21 cellular contexts compared by ENCODE assay signal in genomic region chr10:78190051-78190450, GRCh38.
"Had no signal": no experiment of that assay in that cellular context is flagged by ENCODE, and none has a peak within 500 bp of the region (broad histone marks: within the 10 kb centered on the region; RNA-seq: fewer than 3 reads in every experiment).

No MANE protein-coding gene starts in this region.

- H3K4me3 ChIP-seq: cardiac muscle cell, esophagus squamous epithelium, mucosa of descending colon, pancreas, right lobe of liver, smooth muscle cell, testis had no signal

- ATAC-seq: left ventricle myocardium superior; mucosa of descending colon; pancreas; right lobe of liver; stimulated activated memory B cell treated with anti-CD40 and anti-IgM and Interleukin-4, amounts not matched to agents 10 μg/mL and 1 μg/mL and 100 μg/mL, for 72 hours; T-cell had no signal

- H3K4me2 ChIP-seq: smooth muscle cell had no signal

- H3K36me3 ChIP-seq: cardiac muscle cell, esophagus squamous epithelium, pancreas, right lobe of liver, WERI-Rb-1 had no signal

- H3K27me3 ChIP-seq: cardiac muscle cell, esophagus squamous epithelium, pancreas, right lobe of liver, testis had no signal

- H3K4me1 ChIP-seq: pancreas, right lobe of liver, testis had no signal

- H3K9me3 ChIP-seq: pancreas, right lobe of liver, testis had no signal

- H3K27ac ChIP-seq: cardiac muscle cell, esophagus squamous epithelium, pancreas, right lobe of liver, testis, WERI-Rb-1 had no signal

- DNase-seq: activated CD4-positive, alpha-beta memory T cell treated with anti-CD3 and anti-CD28 coated beads for 36 hours; activated CD4-positive, alpha-beta T cell treated with anti-CD3 and anti-CD28 coated beads for 1 hour; activated naive CD8-positive, alpha-beta T cell treated with anti-CD3 and anti-CD28 coated beads for 36 hours; activated T-cell treated with anti-CD3 and anti-CD28 coated beads for 4 hours; amniotic stem cell; effector CD8-positive, alpha-beta T cell; esophagus squamous epithelium; immature natural killer cell; kidney glomerular epithelial cell; left ventricle myocardium superior; mucosa of descending colon; naive B cell; pancreas; right lobe of liver; stimulated activated CD4-positive, alpha-beta T cell treated with anti-CD3 and anti-CD28 coated beads, Interleukin-4, amount 100 ng/mL, for 1 hour; T-cell; testis; WERI-Rb-1 had no signal
